ENCODE assay signal across 8 cellular contexts in the genomic region with DNA sequence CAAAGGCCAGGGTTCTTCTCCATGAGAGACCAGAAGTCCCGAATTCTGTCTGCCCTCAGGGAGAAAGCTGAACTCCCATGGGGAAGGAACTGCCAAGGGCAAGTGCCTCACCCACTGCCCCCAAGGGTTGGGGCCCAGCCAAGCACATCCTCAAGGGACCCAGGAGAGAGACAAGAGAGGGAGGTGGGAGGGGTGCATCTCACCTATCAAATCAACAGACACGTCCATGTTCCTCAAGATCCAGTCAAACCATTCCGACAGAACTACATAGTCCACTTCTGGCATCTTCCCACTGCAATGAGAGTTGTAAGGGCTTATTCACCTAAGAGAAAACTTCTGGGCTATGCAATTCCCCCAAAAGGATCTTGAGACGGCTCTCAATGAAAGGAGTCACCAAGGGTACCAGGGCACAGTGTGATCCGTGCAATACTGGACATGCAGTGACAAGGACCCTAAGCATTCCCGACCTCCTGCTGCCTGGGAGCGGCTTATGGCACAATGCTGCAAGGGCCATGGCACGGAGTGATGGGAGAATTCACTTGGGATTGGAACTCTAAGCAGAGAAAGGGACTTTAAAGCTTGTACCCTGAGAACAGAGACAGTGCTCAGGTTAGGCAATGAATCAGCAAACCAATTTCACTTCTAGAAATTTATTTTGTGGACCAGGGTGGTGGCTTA. TPM values are rescaled to one million over a fixed set of nuclear protein-coding genes. Genes with fewer than 3 reads are reported as not detected.
DNase-seq lines count a peak whose midpoint lies in the region; ATAC-seq, FAIRE-seq and TF ChIP-seq lines count a peak whose summit lies in the region.

No MANE protein-coding gene starts in this region.

- DNase-seq in GM23248 (no peak), T-helper 17 cell (no peak), right cardiac atrium (peak; percentile 49 to 80 (median 69)), NCI-H2227 (lab: John Stamatoyannopoulos, UW; ENCODE audit: unreplicated experiment) (no peak), omental fat pad (ENCODE audit: low spot score) (no peak), RCC 7860 (ENCODE audit: low spot score) (no peak)
- no peak for DNase-seq in stimulated activated CD4-positive, alpha-beta T cell treated with anti-CD3 and anti-CD28 coated beads, Interleukin-15, amount 100 ng/mL, for 24 hours

- H3K4me1 Mint-ChIP-seq in T-helper 17 cell, result peaks cover 65% of the 10 kb centered on the region

- H3K79me2 ChIP-seq in GM23248 (ENCODE audit: insufficient read depth), result no peaks in the 10 kb centered on the region

- H3K4me1 ChIP-seq in GM23248 (ENCODE audit: insufficient read depth), result peaks cover 44% of the 10 kb centered on the region
- peaks cover 37% of the 10 kb centered on the region for H3K4me1 ChIP-seq in right cardiac atrium (ENCODE audit: control insufficient read depth, insufficient read depth, low read length)
- peaks cover 54 to 72% (median 70%) of the 10 kb centered on the region in 3 donors for H3K4me1 ChIP-seq in skeletal muscle tissue (ENCODE audit: control insufficient read depth in 3 of 3, insufficient read depth in 3 of 3, low read length in 3 of 3)

- H3K4me3 ChIP-seq in GM23248 (no peak overlapping the region), right cardiac atrium (ENCODE audit: low read length) (no peak overlapping the region), skeletal muscle tissue (ENCODE audit: low read length in 3 of 3) (peak overlapping the region; percentile 39 to 76 (median 44))

- H3K9me3 ChIP-seq in GM23248 (ENCODE audit: low read depth), result no peaks in the 10 kb centered on the region
- no peaks in the 10 kb centered on the region for H3K9me3 ChIP-seq in T-helper 17 cell (ENCODE audit: control insufficient read depth, low read length, poor library complexity, severe bottlenecking)
- no peaks in the 10 kb centered on the region for H3K9me3 ChIP-seq in right cardiac atrium (ENCODE audit: control insufficient read depth, low read length)
- H3K9me3 ChIP-seq in skeletal muscle tissue (ENCODE audit: control insufficient read depth in 3 of 3, low read length in 3 of 3), result no peaks in the 10 kb centered on the region

- H3K9ac ChIP-seq in GM23248 (no peak overlapping the region), skeletal muscle tissue (ENCODE audit: low read depth in 1 of 3, low read length in 3 of 3) (peak overlapping the region; percentile 48 to 86 (median 73))

- ATAC-seq in T-helper 17 cell, result no peak
- peak in 1 of 2 donors; percentile 0 for ATAC-seq in right cardiac atrium
- no peak for ATAC-seq in omental fat pad (ENCODE audit: low FRiP score)

- H3K36me3 Mint-ChIP-seq in T-helper 17 cell (ENCODE audit: low read depth), result no peaks in the 10 kb centered on the region

- H4K20me1 ChIP-seq in GM23248 (ENCODE audit: insufficient read depth), result no peaks in the 10 kb centered on the region

- H3K36me3 ChIP-seq in GM23248 (ENCODE audit: low read depth) (no peaks in the 10 kb centered on the region), skeletal muscle tissue (ENCODE audit: control insufficient read depth in 3 of 3, insufficient read depth in 3 of 3, low read length in 3 of 3) (peaks cover 7 to 20% (median 9%) of the 10 kb centered on the region in 3 donors)

- H3K27me3 ChIP-seq in GM23248 (replicated peaks; ENCODE audit: insufficient read depth) (no peaks in the 10 kb centered on the region), right cardiac atrium (ENCODE audit: control insufficient read depth, insufficient read depth) (no peaks in the 10 kb centered on the region), skeletal muscle tissue (ENCODE audit: control insufficient read depth in 3 of 3, insufficient read depth in 3 of 3, low read length in 3 of 3) (no peaks in the 10 kb centered on the region)

- H3K4me2 ChIP-seq in GM23248 (ENCODE audit: unreplicated experiment), result peak overlapping the region; percentile 70

- no peaks in the 10 kb centered on the region for H3K9me2 ChIP-seq in GM23248 (ENCODE audit: insufficient read depth)

- intact Hi-C loops in right cardiac atrium (cut with DNase I), result no loop called here

- H3F3A ChIP-seq in GM23248 (ENCODE audit: insufficient read depth), result peaks cover 13% of the 10 kb centered on the region

- H3K27me3 Mint-ChIP-seq in T-helper 17 cell, result no peaks in the 10 kb centered on the region

- FAIRE-seq in RCC 7860 (lab: Jason Lieb, UNC), result no peak

- in situ Hi-C loops in GM23248 (cut with MboI), result no loop called here

- H2AFZ ChIP-seq in GM23248, result no peak overlapping the region

- 86 to 89% methylated on average over 8 of the region's 8 CpGs for WGBS in GM23248 (ENCODE audit: low coverage in 1 of 2, low lambda C conversion rate in 2 of 2, missing lambda C conversion rate in 2 of 2), 2 experiments
- WGBS in right cardiac atrium, result 61% methylated on average over 8 of the region's 8 CpGs

- TF ChIP-seq CTCF in omental fat pad (IDR thresholded peaks at IDR 0.05), result no peak

- H3K27ac Mint-ChIP-seq in T-helper 17 cell, result peak overlapping the region; percentile 98

- H3K4me3 Mint-ChIP-seq in T-helper 17 cell, result peak overlapping the region; percentile 80

- peak overlapping the region; percentile 57; the same call in 1 of the 2 replicates for H3K27ac ChIP-seq in GM23248
- H3K27ac ChIP-seq in right cardiac atrium (ENCODE audit: low read length), result peak overlapping the region; percentile 100
- peak overlapping the region; percentile 99 for H3K27ac ChIP-seq in skeletal muscle tissue (ENCODE audit: low read depth, low read length)

RNA-seq across cellular contexts. Expression of gene TK2, which starts 32.2 kb away (rescaled TPM):
- 57.5 and 58.8 TPM in 2 replicates for total RNA-seq in GM23248 (2014; rRNA removed; shearing (Covaris generic))
- polyA plus RNA-seq in GM23248 (2016; fragmentation: Nextera tagmentation; extraction: Ambion mirVana) (27.9 and 28.2 TPM in 2 replicates), right cardiac atrium (18.2 TPM)
- total RNA-seq in T-helper 17 cell (1 to 10 TPM; 7.1 to 9.4 TPM), right cardiac atrium (10 to 100 TPM; 23.6 to 25.6 (median 24.8) TPM), skeletal muscle tissue (11.5 TPM), omental fat pad (10 to 100 TPM; 39.9 to 69.7 (median 56.0) TPM)

RNA-seq across cellular contexts. Expression of gene CKLF, which starts 34.7 kb away (rescaled TPM):
- 64.2 and 130 TPM in 2 replicates for total RNA-seq in GM23248 (2014; rRNA removed; shearing (Covaris generic))
- 107 and 108 TPM in 2 replicates for polyA plus RNA-seq in GM23248 (2016; fragmentation: Nextera tagmentation; extraction: Ambion mirVana)
- 10 to 100 TPM; 41.6 to 42.5 TPM for total RNA-seq in T-helper 17 cell
- total RNA-seq in right cardiac atrium, result 10 to 100 TPM in 3 of 4 donors, 1 to 10 TPM in 1; 8.9 to 19.0 (median 13.3) TPM
- polyA plus RNA-seq in right cardiac atrium, result 17.7 TPM
- total RNA-seq in skeletal muscle tissue, result 34.4 TPM
- total RNA-seq in omental fat pad, result 10 to 100 TPM; 31.6 to 68.4 (median 49.2) TPM

RNA-seq across cellular contexts. Expression of gene CMTM1, which starts 48.5 kb away (rescaled TPM):
- total RNA-seq in GM23248 (2014; rRNA removed; shearing (Covaris generic)), result 2.1 and 3.1 TPM in 2 replicates
- 6.0 and 6.8 TPM in 2 replicates for polyA plus RNA-seq in GM23248 (2016; fragmentation: Nextera tagmentation; extraction: Ambion mirVana)
- total RNA-seq in T-helper 17 cell, result 1 to 10 TPM; 3.3 to 3.6 TPM
- 1 to 10 TPM in 3 of 4 donors, under 1 TPM in 1; 0.82 to 2.6 (median 1.9) TPM for total RNA-seq in right cardiac atrium
- 0.14 TPM for polyA plus RNA-seq in right cardiac atrium
- total RNA-seq in skeletal muscle tissue, result not detected
- 1 to 10 TPM in 2 of 4 donors, under 1 TPM in 2; 0.93 to 1.1 (median 0.98) TPM for total RNA-seq in omental fat pad

Comparison
In these comparisons a context has a peak if more than half of its experiments do, and no peak if none do; other contexts are left out.
1. DNase-seq: peak in right cardiac atrium (3 of 3); none in GM23248 (single experiment), T-helper 17 cell (0 of 3), stimulated activated CD4-positive, alpha-beta T cell treated with anti-CD3 and anti-CD28 coated beads, Interleukin-15, amount 100 ng/mL, for 24 hours (single experiment), NCI-H2227 (single experiment), omental fat pad (single experiment) and RCC 7860 (single experiment).
2. H3K4me3 ChIP-seq: peak in skeletal muscle tissue (3 of 3); none in GM23248 (single experiment) and right cardiac atrium (single experiment).
3. Peak in every context shown above with its lines, with median percentiles within 50 percentile points of each other: H3K27ac ChIP-seq.